ENCODE assay signal across 8 cellular contexts in genomic region chr6:113980937-113981554, GRCh38. TPM values are rescaled to one million over a fixed set of nuclear protein-coding genes. Genes with fewer than 3 reads are reported as not detected.
A peak's percentile ranks its signal among the peaks of the same experiment; 100 is the strongest.
DNase-seq lines count a peak whose midpoint lies in the region; ATAC-seq, FAIRE-seq and TF ChIP-seq lines count a peak whose summit lies in the region.

No MANE protein-coding gene starts in this region.

- no peaks in the 10 kb centered on the region for H3K36me3 ChIP-seq in brain microvascular endothelial cell (replicated peaks)

- intact Hi-C loops in sciatic nerve (cut with DNase I), result no loop called here

- in situ Hi-C loops in brain microvascular endothelial cell (cut with HindIII; ENCODE audit: low pct_ligation_motif_present, low sequenced_read_pairs), result no loop called here

- H3K27ac Mint-ChIP-seq in nephron progenitor cell, result no peak overlapping the region

- no peak overlapping the region for H3K4me3 Mint-ChIP-seq in nephron progenitor cell

- H3K27me3 ChIP-seq in brain microvascular endothelial cell (replicated peaks), result no peaks in the 10 kb centered on the region

- peak; percentile 49 for TF ChIP-seq CTCF in AG09309 (IDR thresholded peaks at IDR 0.05; ENCODE audit: control insufficient read depth, insufficient read depth, low read depth, low read length, missing control alignments)
- peak; percentile 83 for TF ChIP-seq CTCF in brain microvascular endothelial cell (IDR thresholded peaks at IDR 0.05; ENCODE audit: low read depth, low read length, missing control alignments)
- peak; percentile 59 for TF ChIP-seq CTCF in nephron progenitor cell (IDR thresholded peaks at IDR 0.05)

- no peak overlapping the region for H3K27ac ChIP-seq in brain microvascular endothelial cell
- no peak overlapping the region for H3K27ac ChIP-seq in substantia nigra (ENCODE audit: low read depth, low read length, poor library complexity, severe bottlenecking)

- no peaks in the 10 kb centered on the region for H3K4me1 Mint-ChIP-seq in nephron progenitor cell

- no peaks in the 10 kb centered on the region for H3K9me3 Mint-ChIP-seq in nephron progenitor cell

- no peaks in the 10 kb centered on the region for H3K27me3 Mint-ChIP-seq in nephron progenitor cell (ENCODE audit: low read depth, poor library complexity)

- H3K36me3 Mint-ChIP-seq in nephron progenitor cell (ENCODE audit: low read depth), result no peaks in the 10 kb centered on the region

- ATAC-seq in HG02759 (IDR thresholded peaks at IDR 0.05; ENCODE audit: unreplicated experiment) (peak; percentile 89), sciatic nerve (no peak)

- FAIRE-seq in GM12892 (lab: Jason Lieb, UNC), result peak; percentile 46

- no peak for DNase-seq in AG09309 (ENCODE audit: low read depth)
- no peak for DNase-seq in GM12892 (ENCODE audit: insufficient read length)
- peak; percentile 38 for DNase-seq in NCI-H2029 (lab: John Stamatoyannopoulos, UW)
- DNase-seq in brain microvascular endothelial cell, result no peak
- DNase-seq in nephron progenitor cell, result peak; percentile 26
- no peak for DNase-seq in sciatic nerve (ENCODE audit: low spot score)
- DNase-seq in substantia nigra (lab: John Stamatoyannopoulos, UW), result no peak

- no peak for TF ChIP-seq POLR2A in GM12892 (IDR thresholded peaks at IDR 0.05; ENCODE audit: low read depth, low read length)

- no peak overlapping the region for H3K4me3 ChIP-seq in AG09309 (ENCODE audit: control insufficient read depth, low read depth, low read length)
- H3K4me3 ChIP-seq in brain microvascular endothelial cell (ENCODE audit: low read depth, low read length), result no peak overlapping the region

RNA-seq across cellular contexts. Expression of gene HDAC2, which starts 10.1 kb away (rescaled TPM):
- polyA plus RNA-seq in GM12892 (2012; ENCODE audit: missing spikeins), result 103 TPM
- total RNA-seq in sciatic nerve, result 62.9 TPM

Comparison
In these comparisons a context has a peak if more than half of its experiments do, and no peak if none do; other contexts are left out.
1. DNase-seq: peak in NCI-H2029 (single experiment) and nephron progenitor cell (single experiment); none in AG09309 (single experiment), GM12892 (single experiment), brain microvascular endothelial cell (single experiment), sciatic nerve (single experiment) and substantia nigra (0 of 49).
2. Peak in every context shown above with its lines, with median percentiles within 50 percentile points of each other: CTCF ChIP-seq.